1 cellular context compared by ENCODE assay signal in genomic region chr1:148158594-148158993, GRCh38.
TF ChIP-seq lines count a peak whose summit lies in the region.

No MANE protein-coding gene starts in this region.

TF ChIP-seq in K562, 482 proteins besides CTCF, POLR2A, EP300 and RAD21 (continued from another document):
- no peak for TF ChIP-seq CEBPZ (IDR thresholded peaks at IDR 0.05; ENCODE audit: borderline replicate concordance, low read depth, low read length)
- no peak for TF ChIP-seq ZSCAN32 (CRISPR knock-in tag; IDR thresholded peaks at IDR 0.05)
- no peak for TF ChIP-seq RBFOX2 (IDR thresholded peaks at IDR 0.05; ENCODE audit: low read depth, low read length)
- no peak for TF ChIP-seq E2F3 (CRISPR knock-in tag; IDR thresholded peaks at IDR 0.05)
- no peak for TF ChIP-seq CBFA2T2 (conservative IDR thresholded peaks at IDR 0.05)
- no peak for TF ChIP-seq ZNF830 (CRISPR knock-in tag; IDR thresholded peaks at IDR 0.05)
- no peak for TF ChIP-seq ZKSCAN8 (CRISPR knock-in tag; IDR thresholded peaks at IDR 0.05)
- TF ChIP-seq CREB3L1 (IDR thresholded peaks at IDR 0.05; ENCODE audit: borderline replicate concordance, low read depth) = no peak
- TF ChIP-seq TFAM (CRISPR knock-in tag; conservative IDR thresholded peaks at IDR 0.05) = no peak
- no peak for TF ChIP-seq COPS2 (conservative IDR thresholded peaks at IDR 0.05)
- TF ChIP-seq NR2C1 (IDR thresholded peaks at IDR 0.05) = no peak
- no peak for TF ChIP-seq NR2C1 (tag; IDR thresholded peaks at IDR 0.05)
- TF ChIP-seq PRDM10 (IDR thresholded peaks at IDR 0.05; ENCODE audit: partially characterized antibody) = no peak
- TF ChIP-seq EHMT2 (IDR thresholded peaks at IDR 0.05) = no peak
- no peak for TF ChIP-seq MCM7 (IDR thresholded peaks at IDR 0.05)
- TF ChIP-seq HCFC1 (IDR thresholded peaks at IDR 0.05; ENCODE audit: low read depth, low read length) = no peak
- TF ChIP-seq PML (IDR thresholded peaks at IDR 0.05; ENCODE audit: low read length) = no peak
